7 cellular contexts compared by ENCODE assay signal in the genomic region with DNA sequence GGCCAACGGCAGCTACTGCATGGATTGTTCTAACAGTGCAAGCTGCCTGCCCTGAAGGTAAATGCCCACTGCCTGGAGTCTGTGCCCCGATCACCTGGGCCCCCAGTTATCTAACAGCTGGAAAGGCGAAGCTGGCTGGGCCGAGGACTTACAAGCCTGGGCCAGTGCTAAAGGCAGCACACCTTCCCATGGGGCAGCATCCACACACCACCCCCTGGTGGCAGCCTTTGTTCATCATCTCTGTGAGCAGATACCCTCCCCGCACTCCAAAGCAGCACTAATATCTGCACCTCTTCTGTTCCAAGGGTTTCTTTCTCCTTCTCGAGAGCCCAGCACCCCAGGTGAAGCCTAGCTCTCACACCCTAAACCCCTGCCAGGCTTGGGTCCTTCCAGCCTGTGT. TPM values are rescaled to one million over a fixed set of nuclear protein-coding genes. Genes with fewer than 3 reads are reported as not detected.
DNase-seq lines count a peak whose midpoint lies in the region; ATAC-seq and TF ChIP-seq lines count a peak whose summit lies in the region.

No MANE protein-coding gene starts in this region.

- H3K36me3 ChIP-seq in MM.1S (replicated peaks; ENCODE audit: insufficient read depth, low read length) = no peaks in the 10 kb centered on the region

- H3K4me1 ChIP-seq in MM.1S (ENCODE audit: low read length) (peaks cover 15% of the 10 kb centered on the region), foreskin keratinocyte (no peaks in the 10 kb centered on the region)

- POLR2A ChIA-PET in GM10248 (lab: Yijun Ruan, JAX) = no interaction called here
- POLR2A ChIA-PET in WTC11 (lab: Charles Lee) = no interaction called here

- H3K4me1 Mint-ChIP-seq in WTC11 = peaks cover 6% of the 10 kb centered on the region

- H4K20me1 ChIP-seq in MM.1S (ENCODE audit: insufficient read depth, low read length) = no peaks in the 10 kb centered on the region

- peak; percentile 58 for ATAC-seq in GM21576 (IDR thresholded peaks at IDR 0.05; ENCODE audit: unreplicated experiment)
- peak; percentile 79 for ATAC-seq in WTC11
- ATAC-seq in foreskin keratinocyte = peak; percentile 82
- ATAC-seq in omental fat pad (ENCODE audit: low FRiP score) = no peak

- no peaks in the 10 kb centered on the region for H3K36me3 Mint-ChIP-seq in WTC11

- H3K27me3 ChIP-seq in MM.1S (replicated peaks; ENCODE audit: insufficient read depth, low read length) (no peaks in the 10 kb centered on the region), foreskin keratinocyte (no peaks in the 10 kb centered on the region)

- no peaks in the 10 kb centered on the region for H3K9me3 Mint-ChIP-seq in WTC11

- H3K79me2 ChIP-seq in MM.1S (ENCODE audit: low read length) = no peaks in the 10 kb centered on the region

- no peaks in the 10 kb centered on the region for H3F3A ChIP-seq in MM.1S (ENCODE audit: insufficient read depth, low read length)

- peak; percentile 63 for DNase-seq in GM10248 (ENCODE audit: extremely low spot score)
- peak; percentile 84 for DNase-seq in MM.1S
- DNase-seq in WTC11 (ENCODE audit: low spot score) = peak; percentile 86
- DNase-seq in foreskin keratinocyte = peak in 1 of 2 donors; percentile 33
- DNase-seq in stimulated activated CD4-positive, alpha-beta T cell treated with anti-CD3 and anti-CD28 coated beads, Interleukin-15, amount 100 ng/mL, for 24 hours = peak; percentile 46
- no peak for DNase-seq in omental fat pad (ENCODE audit: low spot score)

- H3K4me2 ChIP-seq in MM.1S (ENCODE audit: low read depth, low read length) = peak overlapping the region; percentile 60

- H3K9me2 ChIP-seq in MM.1S (replicated peaks; ENCODE audit: insufficient read depth, low read length) = no peaks in the 10 kb centered on the region

- no peaks in the 10 kb centered on the region for H3K9me3 ChIP-seq in MM.1S (replicated peaks; ENCODE audit: insufficient read depth, low read length)

- TF ChIP-seq CTCF in GM10248 (IDR thresholded peaks at IDR 0.05; ENCODE audit: control extremely low read depth, extremely low read depth, low read depth, missing control alignments) (peak; percentile 54), MM.1S (IDR thresholded peaks at IDR 0.05; ENCODE audit: low read length) (peak; percentile 84), WTC11 (IDR thresholded peaks at IDR 0.05) (peak; percentile 55), foreskin keratinocyte (conservative IDR thresholded peaks at IDR 0.05) (peak; percentile 80), omental fat pad (IDR thresholded peaks at IDR 0.05) (no peak)

- no peak overlapping the region for H3K27ac Mint-ChIP-seq in WTC11

- H3K4me3 Mint-ChIP-seq in WTC11 = no peak overlapping the region

- peak overlapping the region; percentile 16; the same call in 1 of the 2 replicates for H3K9ac ChIP-seq in MM.1S (ENCODE audit: low read length)

- H3K27me3 Mint-ChIP-seq in WTC11 (ENCODE audit: low read depth) = peaks cover 2% of the 10 kb centered on the region; the same call in 1 of the 2 replicates

- no peak overlapping the region for H3K27ac ChIP-seq in MM.1S (ENCODE audit: low read length)
- no peak overlapping the region for H3K27ac ChIP-seq in foreskin keratinocyte

- CTCF ChIA-PET in GM10248 (lab: Yijun Ruan, JAX) (interaction anchor here (0.7 to 5.9 kb wide), 39 partner anchors 9 to 481 kb away, joined by 3 to 162 read pairs (median 4); no protein-coding TSS in a partner anchor), WTC11 (lab: Charles Lee) (interaction anchor here (0.8 to 5.7 kb wide), 28 partner anchors 11 to 322 kb away, joined by 3 to 118 read pairs (median 6); no protein-coding TSS in a partner anchor)

- H3K4me3 ChIP-seq in MM.1S (ENCODE audit: low read length) = peak overlapping the region; percentile 23; the same call in 1 of the 2 replicates

- H2AFZ ChIP-seq in MM.1S (ENCODE audit: low read length) = peak overlapping the region; percentile 35

TF ChIP-seq in WTC11, 78 proteins besides CTCF, POLR2A, EP300 and RAD21:
- TF ChIP-seq OVOL2 (CRISPR knock-in tag; IDR thresholded peaks at IDR 0.05; ENCODE audit: borderline replicate concordance) (no peak), NFE2L1 (CRISPR knock-in tag; IDR thresholded peaks at IDR 0.05) (no peak), SMAD3 (CRISPR knock-in tag; IDR thresholded peaks at IDR 0.05; ENCODE audit: borderline replicate concordance) (no peak), ZNF219 (CRISPR knock-in tag; IDR thresholded peaks at IDR 0.05; ENCODE audit: borderline replicate concordance) (no peak), GABPB1 (CRISPR knock-in tag; IDR thresholded peaks at IDR 0.05) (no peak), ZNF121 (CRISPR knock-in tag; IDR thresholded peaks at IDR 0.05) (peak; percentile 57; the same call in 1 of the 2 replicates)
- TF ChIP-seq, protein P1, sequence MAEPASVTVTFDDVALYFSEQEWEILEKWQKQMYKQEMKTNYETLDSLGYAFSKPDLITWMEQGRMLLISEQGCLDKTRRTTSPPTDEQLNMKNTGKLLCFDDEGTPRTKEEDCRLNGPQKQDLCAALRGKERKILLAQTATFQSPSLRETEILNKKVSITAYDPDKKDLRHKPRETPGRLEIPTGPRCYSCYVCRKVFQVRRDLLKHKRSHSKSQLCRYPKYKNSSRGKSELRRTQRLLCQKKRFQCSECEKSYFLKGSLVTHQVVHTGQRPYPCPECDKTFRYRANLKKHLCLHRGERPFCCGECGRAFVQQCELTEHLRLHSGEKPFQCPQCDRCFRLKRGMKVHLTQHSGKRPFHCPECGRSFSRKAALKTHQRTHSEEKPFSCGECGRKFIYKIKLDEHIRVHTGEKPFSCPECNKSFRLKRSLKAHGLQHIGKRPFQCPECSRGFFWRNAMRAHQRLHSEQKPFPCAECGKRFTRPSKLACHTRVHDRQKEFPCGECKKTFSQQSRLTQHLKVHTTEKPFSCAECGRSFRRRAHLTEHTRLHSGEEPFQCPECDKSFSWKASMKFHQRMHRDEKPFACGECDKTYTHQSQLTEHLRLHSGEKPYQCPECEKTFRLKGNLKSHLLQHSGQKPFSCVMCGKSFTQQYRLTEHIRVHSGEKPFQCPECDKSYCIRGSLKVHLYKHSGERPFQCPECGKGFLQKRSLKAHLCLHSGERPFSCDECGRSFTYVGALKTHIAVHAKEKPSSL (CRISPR knock-in tag; conservative IDR thresholded peaks at IDR 0.05) = no peak

RNA-seq across cellular contexts. Expression of gene SLC2A9, which starts 7.6 kb away (rescaled TPM):
- 0.64 TPM in 1 of 3 replicates, not detected in the others for total RNA-seq in WTC11 (2021)
- total RNA-seq in foreskin keratinocyte = 33.2 and 43.9 TPM in 2 replicates
- polyA plus RNA-seq in foreskin keratinocyte = 19.0 and 25.4 TPM in 2 replicates
- total RNA-seq in omental fat pad = 1 to 10 TPM; 4.7 to 8.5 (median 7.3) TPM

Comparison
In these comparisons a context has a peak if more than half of its experiments do, and no peak if none do; other contexts are left out.
1. CTCF ChIP-seq: peak in GM10248 (single experiment), MM.1S (single experiment), WTC11 (single experiment) and foreskin keratinocyte (single experiment); none in omental fat pad (0 of 3).